8 cellular contexts compared by ENCODE assay signal in genomic region chr14:101728343-101728742, GRCh38. TPM values are rescaled to one million over a fixed set of nuclear protein-coding genes. Genes with fewer than 3 reads are reported as not detected.
DNase-seq lines count a peak whose midpoint lies in the region; ATAC-seq and TF ChIP-seq lines count a peak whose summit lies in the region.
"Not testable (repeated sequence)": the region's sequence is repeated elsewhere in the genome, so short reads cannot be mapped to it uniquely, and the experiment has no call there.

No MANE protein-coding gene starts in this region.

- H3K9me3 Mint-ChIP-seq in CD14-positive monocyte: peaks cover 9 to 31% (median 14%) of the 10 kb centered on the region in 7 donors
- not testable (repeated sequence) for H3K9me3 Mint-ChIP-seq in CD4-positive, alpha-beta memory T cell; T-cell; activated naive CD4-positive, alpha-beta T cell treated with anti-CD3 and anti-CD28 coated beads, Interleukin-2, amount 50 U/mL, for 24 hours; immature natural killer cell; naive thymus-derived CD4-positive, alpha-beta T cell; osteocyte (ENCODE audit: unreplicated experiment)

- H3K36me3 Mint-ChIP-seq in CD14-positive monocyte; CD4-positive, alpha-beta memory T cell; T-cell; activated naive CD4-positive, alpha-beta T cell treated with anti-CD3 and anti-CD28 coated beads, Interleukin-2, amount 50 U/mL, for 24 hours; immature natural killer cell; naive thymus-derived CD4-positive, alpha-beta T cell; osteocyte (ENCODE audit: unreplicated experiment): not testable (repeated sequence)

- TF ChIP-seq CTCF in CD14-positive monocyte (IDR thresholded peaks at IDR 0.05); osteocyte (IDR thresholded peaks at IDR 0.05): not testable (repeated sequence)

- POLR2A ChIA-PET in CD4-positive, alpha-beta memory T cell (lab: Charles Lee; ENCODE audit: partially characterized antibody): interaction anchor here (1.1 to 4.9 kb wide), 3 partner anchors 21 to 34 kb away, joined by 3 to 59 read pairs (median 4); no protein-coding TSS in a partner anchor
- POLR2A ChIA-PET in T-cell (lab: Charles Lee): not testable (repeated sequence)
- POLR2A ChIA-PET in naive thymus-derived CD4-positive, alpha-beta T cell (lab: Charles Lee): interaction anchor here (1.1 to 1.6 kb wide), 2 partner anchors 22 to 34 kb away, joined by 3 to 4 read pairs; partner anchors contain the start of gene PPP2R5C

- H3K27ac ChIP-seq in CD4-positive, alpha-beta memory T cell (ENCODE audit: low read depth, low read length); naive thymus-derived CD4-positive, alpha-beta T cell (ENCODE audit: low read depth, low read length): not testable (repeated sequence)

- H3K27me3 Mint-ChIP-seq in CD14-positive monocyte (ENCODE audit: low read depth in 3 of 3): peaks cover 9 to 12% (median 11%) of the 10 kb centered on the region in 3 donors
- H3K27me3 Mint-ChIP-seq in CD4-positive, alpha-beta memory T cell; T-cell; activated naive CD4-positive, alpha-beta T cell treated with anti-CD3 and anti-CD28 coated beads, Interleukin-2, amount 50 U/mL, for 24 hours; naive thymus-derived CD4-positive, alpha-beta T cell; osteocyte (ENCODE audit: unreplicated experiment): not testable (repeated sequence)
- H3K27me3 Mint-ChIP-seq in immature natural killer cell (ENCODE audit: low read depth in 3 of 3): peaks cover 15 to 26% (median 24%) of the 10 kb centered on the region in 3 donors

- H3K27ac Mint-ChIP-seq in CD14-positive monocyte: peak overlapping the region in 5 of 7 donors; percentile 32 to 83 (median 50)
- H3K27ac Mint-ChIP-seq in CD4-positive, alpha-beta memory T cell: peak overlapping the region in 5 of 7 donors; percentile 18 to 85 (median 51)
- peak overlapping the region; percentile 78 to 79 for H3K27ac Mint-ChIP-seq in T-cell
- peak overlapping the region; percentile 25 for H3K27ac Mint-ChIP-seq in activated naive CD4-positive, alpha-beta T cell treated with anti-CD3 and anti-CD28 coated beads, Interleukin-2, amount 50 U/mL, for 24 hours
- H3K27ac Mint-ChIP-seq in immature natural killer cell: peak overlapping the region; percentile 82 to 99 (median 92)
- peak overlapping the region in 6 of 9 donors; percentile 62 to 95 (median 71) for H3K27ac Mint-ChIP-seq in naive thymus-derived CD4-positive, alpha-beta T cell
- H3K27ac Mint-ChIP-seq in osteocyte (ENCODE audit: unreplicated experiment): not testable (repeated sequence)

- not testable (repeated sequence) for H3K27me3 ChIP-seq in CD4-positive, alpha-beta memory T cell (ENCODE audit: insufficient read depth, low read length); naive thymus-derived CD4-positive, alpha-beta T cell (ENCODE audit: control insufficient read depth in 2 of 2, insufficient read depth in 2 of 2, low read length in 2 of 2)

- not testable (repeated sequence) for H3K4me3 Mint-ChIP-seq in CD14-positive monocyte; CD4-positive, alpha-beta memory T cell; T-cell; activated naive CD4-positive, alpha-beta T cell treated with anti-CD3 and anti-CD28 coated beads, Interleukin-2, amount 50 U/mL, for 24 hours; naive thymus-derived CD4-positive, alpha-beta T cell; osteocyte (ENCODE audit: unreplicated experiment)
- H3K4me3 Mint-ChIP-seq in immature natural killer cell: peak overlapping the region in 4 of 5 donors; percentile 42 to 67 (median 56)

- not testable (repeated sequence) for DNase-seq in CD14-positive monocyte (ENCODE audit: low spot score); CD4-positive, alpha-beta memory T cell; T-cell; immature natural killer cell; naive thymus-derived CD4-positive, alpha-beta T cell
- DNase-seq in ecto neural progenitor cell (ENCODE audit: low spot score) (peak; percentile 19), osteocyte (ENCODE audit: extremely low spot score, unreplicated experiment) (peak; percentile 11)

- CTCF ChIA-PET in CD4-positive, alpha-beta memory T cell (lab: Charles Lee; ENCODE audit: partially characterized antibody); T-cell (lab: Charles Lee): not testable (repeated sequence)
- CTCF ChIA-PET in naive thymus-derived CD4-positive, alpha-beta T cell (lab: Charles Lee): interaction anchor here (0.6 kb wide), 1 partner anchor 8 kb away, joined by 3 read pairs; no protein-coding TSS in a partner anchor

- not testable (repeated sequence) for ATAC-seq in T-cell (replicated peaks in 1 of 4); naive thymus-derived CD4-positive, alpha-beta T cell

- intact Hi-C loops in CD14-positive monocyte (cut with micrococcal nuclease); CD4-positive, alpha-beta memory T cell (cut with micrococcal nuclease); naive thymus-derived CD4-positive, alpha-beta T cell (cut with micrococcal nuclease): not testable (repeated sequence)

- peaks cover 43% of the 10 kb centered on the region for H3K4me1 Mint-ChIP-seq in CD14-positive monocyte
- peaks cover 31 to 56% (median 40%) of the 10 kb centered on the region in 4 donors for H3K4me1 Mint-ChIP-seq in CD4-positive, alpha-beta memory T cell
- peaks cover 44 to 71% (median 68%) of the 10 kb centered on the region in 3 donors for H3K4me1 Mint-ChIP-seq in T-cell
- peaks cover 69% of the 10 kb centered on the region for H3K4me1 Mint-ChIP-seq in activated naive CD4-positive, alpha-beta T cell treated with anti-CD3 and anti-CD28 coated beads, Interleukin-2, amount 50 U/mL, for 24 hours
- peaks cover 75 to 78% of the 10 kb centered on the region in 2 donors for H3K4me1 Mint-ChIP-seq in immature natural killer cell
- peaks cover 12 to 65% (median 43%) of the 10 kb centered on the region in 7 donors for H3K4me1 Mint-ChIP-seq in naive thymus-derived CD4-positive, alpha-beta T cell
- H3K4me1 Mint-ChIP-seq in osteocyte (ENCODE audit: unreplicated experiment): peaks cover 12% of the 10 kb centered on the region

- not testable (repeated sequence) for H3K4me3 ChIP-seq in CD4-positive, alpha-beta memory T cell (ENCODE audit: low read length in 2 of 2); naive thymus-derived CD4-positive, alpha-beta T cell (ENCODE audit: low read length)

- not testable (repeated sequence) for H3K9me3 ChIP-seq in CD4-positive, alpha-beta memory T cell (ENCODE audit: control insufficient read depth in 1 of 2, low read length in 2 of 2); naive thymus-derived CD4-positive, alpha-beta T cell (ENCODE audit: control insufficient read depth in 2 of 3, low read length in 3 of 3)

- not testable (repeated sequence) for H3K36me3 ChIP-seq in CD4-positive, alpha-beta memory T cell (ENCODE audit: insufficient read depth, low read length); naive thymus-derived CD4-positive, alpha-beta T cell (ENCODE audit: control insufficient read depth in 2 of 3, insufficient read depth in 3 of 3, low read length in 3 of 3)

- peaks cover 42% of the 10 kb centered on the region for H3K4me1 ChIP-seq in CD4-positive, alpha-beta memory T cell (ENCODE audit: insufficient read depth, low read length)
- H3K4me1 ChIP-seq in naive thymus-derived CD4-positive, alpha-beta T cell (ENCODE audit: control insufficient read depth in 2 of 2, insufficient read depth in 2 of 2, low read length in 2 of 2): peaks cover 26 to 40% of the 10 kb centered on the region in 2 donors

RNA-seq across cellular contexts. Expression of gene PPP2R5C, which starts 33.2 kb away (rescaled TPM):
- 10 to 100 TPM; 61.9 to 64.0 TPM for polyA plus RNA-seq in CD14-positive monocyte
- total RNA-seq in CD4-positive, alpha-beta memory T cell: 100 to 1,000 TPM; 584 to 620 TPM
- polyA plus RNA-seq in CD4-positive, alpha-beta memory T cell: 100 to 1,000 TPM; 273 to 278 TPM
- total RNA-seq in T-cell: 100 to 1,000 TPM; 435 to 627 (median 489) TPM
- 100 to 1,000 TPM; 214 to 250 (median 236) TPM for polyA plus RNA-seq in immature natural killer cell
- 100 to 1,000 TPM; 266 to 449 (median 405) TPM for total RNA-seq in naive thymus-derived CD4-positive, alpha-beta T cell
- 100 to 1,000 TPM; 155 to 181 TPM for polyA plus RNA-seq in naive thymus-derived CD4-positive, alpha-beta T cell
- 115 and 116 TPM in 2 replicates for total RNA-seq in osteocyte
